ENCODE assay signal across 14 cellular contexts in genomic region chr1:160705176-160705745, GRCh38. TPM values are rescaled to one million over a fixed set of nuclear protein-coding genes. Genes with fewer than 3 reads are reported as not detected.
DNase-seq lines count a peak whose midpoint lies in the region; ATAC-seq, FAIRE-seq and TF ChIP-seq lines count a peak whose summit lies in the region.
"Had no signal": no experiment of that assay in that cellular context is flagged by ENCODE, and none has a peak within 500 bp of the region (broad histone marks: within the 10 kb centered on the region; RNA-seq: fewer than 3 reads in every experiment).

No MANE protein-coding gene starts in this region.

- H3K4me3 Mint-ChIP-seq in activated T-helper 17 cell treated with anti-CD3 and anti-CD28 coated beads, Interleukin-2, amount 50 U/mL, for 72 hours = no peak overlapping the region

- H3K27ac Mint-ChIP-seq in activated T-helper 17 cell treated with anti-CD3 and anti-CD28 coated beads, Interleukin-2, amount 50 U/mL, for 72 hours = peak overlapping the region; percentile 70

- H3K4me1 Mint-ChIP-seq in activated T-helper 17 cell treated with anti-CD3 and anti-CD28 coated beads, Interleukin-2, amount 50 U/mL, for 72 hours = peaks cover 47% of the 10 kb centered on the region

- H3K9me2 ChIP-seq in MM.1S (replicated peaks; ENCODE audit: insufficient read depth, low read length) = no peaks in the 10 kb centered on the region

- peaks cover 45% of the 10 kb centered on the region for H3K4me1 ChIP-seq in MM.1S (ENCODE audit: low read length)

- TF ChIP-seq CTCF in MM.1S (IDR thresholded peaks at IDR 0.05; ENCODE audit: low read length) = no peak

- peak overlapping the region; percentile 46 for H3K4me2 ChIP-seq in MM.1S (ENCODE audit: low read depth, low read length)

- H3K9ac ChIP-seq in MM.1S (ENCODE audit: low read length) = no peak overlapping the region

- peaks cover 24% of the 10 kb centered on the region; the same call in 1 of the 2 replicates for H3K36me3 ChIP-seq in MM.1S (replicated peaks; ENCODE audit: insufficient read depth, low read length)

- no peak overlapping the region for H2AFZ ChIP-seq in MM.1S (ENCODE audit: low read length)

- peak; percentile 92 for FAIRE-seq in urothelium cell line (lab: Jason Lieb, UNC)

- H3K79me2 ChIP-seq in MM.1S (ENCODE audit: low read length) = peaks cover 100% of the 10 kb centered on the region

- no peaks in the 10 kb centered on the region for H3K36me3 Mint-ChIP-seq in activated T-helper 17 cell treated with anti-CD3 and anti-CD28 coated beads, Interleukin-2, amount 50 U/mL, for 72 hours (ENCODE audit: low read depth)

- no peaks in the 10 kb centered on the region for H3K9me3 Mint-ChIP-seq in activated T-helper 17 cell treated with anti-CD3 and anti-CD28 coated beads, Interleukin-2, amount 50 U/mL, for 72 hours

- peaks cover 39% of the 10 kb centered on the region for H3F3A ChIP-seq in MM.1S (ENCODE audit: insufficient read depth, low read length)

- no peak overlapping the region for H3K4me3 ChIP-seq in MM.1S (ENCODE audit: low read length)

- H3K27me3 Mint-ChIP-seq in activated T-helper 17 cell treated with anti-CD3 and anti-CD28 coated beads, Interleukin-2, amount 50 U/mL, for 72 hours = no peaks in the 10 kb centered on the region

- no peaks in the 10 kb centered on the region for H3K9me3 ChIP-seq in MM.1S (replicated peaks; ENCODE audit: insufficient read depth, low read length)

- peaks cover 59% of the 10 kb centered on the region for H4K20me1 ChIP-seq in MM.1S (ENCODE audit: insufficient read depth, low read length)

- DNase-seq in stimulated activated CD4-positive, alpha-beta T cell treated with anti-CD3 and anti-CD28 coated beads, Interleukin-1b, Interleukin-23, amount 100 ng/mL, for 48 hours = peak; percentile 28
- no peak for DNase-seq in stimulated activated CD4-positive, alpha-beta T cell treated with anti-CD3 and anti-CD28 coated beads, Interleukin-2, amount 100 ng/mL, for 48 hours
- DNase-seq in MM.1S (peak; percentile 1), urothelium cell line (ENCODE audit: low spot score) (no peak)
- DNase-seq: effector CD8-positive, alpha-beta T cell; Karpas-422; left colon; stimulated activated CD4-positive, alpha-beta T cell treated with anti-CD3 and anti-CD28 coated beads, Interleukin-15, amount 100 ng/mL, for 24 hours had no signal

- H3K27ac ChIP-seq in MM.1S (ENCODE audit: low read length) = no peak overlapping the region
- H3K27ac ChIP-seq: RWPE1 had no signal

- H3K27me3 ChIP-seq in MM.1S (replicated peaks; ENCODE audit: insufficient read depth, low read length) = no peaks in the 10 kb centered on the region

- ATAC-seq in activated T-helper 17 cell treated with anti-CD3 and anti-CD28 coated beads, Interleukin-2, amount 50 U/mL, for 72 hours (replicated peaks) = peak; percentile 26
- no peak for ATAC-seq in GM19455 (IDR thresholded peaks at IDR 0.05; ENCODE audit: unreplicated experiment)
- ATAC-seq in GM21717 (IDR thresholded peaks at IDR 0.05; ENCODE audit: unreplicated experiment) = no peak
- no peak for ATAC-seq in GM21515 (IDR thresholded peaks at IDR 0.05; ENCODE audit: unreplicated experiment)
- ATAC-seq: left colon had no signal

RNA-seq across cellular contexts. Expression of gene CD48, which starts 6.4 kb away (rescaled TPM):
- total RNA-seq in activated T-helper 17 cell treated with anti-CD3 and anti-CD28 coated beads, Interleukin-2, amount 50 U/mL, for 72 hours = 100 to 1,000 TPM; 151 to 179 TPM
- total RNA-seq: glomerular endothelial cell had no signal

RNA-seq across cellular contexts. Expression of gene SLAMF7, which starts 33.8 kb away (rescaled TPM):
- total RNA-seq in activated T-helper 17 cell treated with anti-CD3 and anti-CD28 coated beads, Interleukin-2, amount 50 U/mL, for 72 hours = 10 to 100 TPM in 1 of 2 donors, 1 to 10 TPM in 1; 4.5 to 15.0 TPM
- total RNA-seq: glomerular endothelial cell had no signal

RNA-seq across cellular contexts. Expression of gene SLAMF1, which starts 58.4 kb away (rescaled TPM):
- total RNA-seq in activated T-helper 17 cell treated with anti-CD3 and anti-CD28 coated beads, Interleukin-2, amount 50 U/mL, for 72 hours = 100 to 1,000 TPM; 121 to 186 TPM
- total RNA-seq: glomerular endothelial cell had no signal

Comparison
In these comparisons a context has a peak if more than half of its experiments do, and no peak if none do; other contexts are left out.
1. DNase-seq: peak in stimulated activated CD4-positive, alpha-beta T cell treated with anti-CD3 and anti-CD28 coated beads, Interleukin-1b, Interleukin-23, amount 100 ng/mL, for 48 hours (single experiment) and MM.1S (single experiment); none in stimulated activated CD4-positive, alpha-beta T cell treated with anti-CD3 and anti-CD28 coated beads, Interleukin-2, amount 100 ng/mL, for 48 hours (0 of 2) and urothelium cell line (single experiment).